In the genomic region with DNA sequence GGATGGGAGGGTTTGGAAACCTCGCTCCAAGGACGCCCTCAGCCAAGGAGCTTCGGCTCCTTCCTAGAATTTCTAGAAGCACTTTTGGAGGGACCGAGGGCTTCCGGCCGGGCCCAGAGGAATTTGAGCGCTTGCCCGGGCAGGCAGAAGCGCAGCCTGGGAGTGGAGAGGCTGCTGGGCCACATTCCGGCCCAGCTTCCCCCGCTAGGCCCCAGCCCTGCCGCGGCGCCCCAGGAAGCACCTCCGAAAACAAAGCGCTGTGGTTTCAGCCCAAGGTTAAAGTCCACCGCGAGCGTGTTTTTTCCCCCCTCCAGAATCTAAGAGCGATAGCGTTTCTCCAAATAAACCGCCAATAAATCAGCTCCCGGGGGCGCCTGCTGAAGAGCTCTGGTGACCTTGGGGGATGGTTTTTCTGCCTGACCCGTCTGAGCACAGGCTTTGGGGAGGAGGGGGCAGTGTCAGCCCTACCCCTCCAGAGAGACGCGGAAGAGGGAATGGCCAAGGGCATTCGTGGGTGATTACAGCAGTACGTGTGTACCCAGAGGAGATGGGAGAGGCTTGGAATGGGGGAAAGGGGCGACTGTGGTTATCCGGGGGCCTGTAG, we compare ENCODE assay signal across 8 cellular contexts. TPM values are rescaled to one million over a fixed set of nuclear protein-coding genes. Genes with fewer than 3 reads are reported as not detected.
A peak's percentile ranks its signal among the peaks of the same experiment; 100 is the strongest.
DNase-seq lines count a peak whose midpoint lies in the region; ATAC-seq and TF ChIP-seq lines count a peak whose summit lies in the region.

No MANE protein-coding gene starts in this region.

- CTCF ChIA-PET in HEK293T (lab: Yijun Ruan, JAX): interaction anchor here (0.6 to 0.7 kb wide), 2 partner anchors 18 to 138 kb away, joined by 3 to 4 read pairs; no protein-coding TSS in a partner anchor

- WGBS in right lobe of liver (ENCODE audit: insufficient coverage, low coverage, low lambda C conversion rate, missing lambda C conversion rate): 3% methylated on average over 18 of the region's 31 CpGs
- WGBS in thyroid gland, 2 donors: 12 to 18% methylated on average over 14 to 27 of the region's 31 CpGs

- TF ChIP-seq CTCF in Loucy (conservative IDR thresholded peaks at IDR 0.05; ENCODE audit: low read length): no peak
- no peak for TF ChIP-seq CTCF in choroid plexus epithelial cell (conservative IDR thresholded peaks at IDR 0.05; ENCODE audit: low read depth, low read length)
- no peak for TF ChIP-seq CTCF in right lobe of liver (IDR thresholded peaks at IDR 0.05)
- no peak for TF ChIP-seq CTCF in thyroid gland (IDR thresholded peaks at IDR 0.05)

- H3F3A ChIP-seq in Loucy (ENCODE audit: low read depth): no peaks in the 10 kb centered on the region

- H3K27ac ChIP-seq in right lobe of liver (peak overlapping the region; percentile 98 to 99 (median 98)), thyroid gland (peak overlapping the region; percentile 96 to 100 (median 100))

- H3K4me1 ChIP-seq in Loucy (ENCODE audit: insufficient read depth, low read length, poor library complexity, severe bottlenecking): peaks cover 27% of the 10 kb centered on the region
- H3K4me1 ChIP-seq in right lobe of liver: peaks cover 0 to 9% (median 2%) of the 10 kb centered on the region in 4 donors
- peaks cover 17 to 25% of the 10 kb centered on the region in 2 donors for H3K4me1 ChIP-seq in thyroid gland

- H3K4me3 ChIP-seq in GM08714 (ENCODE audit: low read length) (peak overlapping the region; percentile 22), Loucy (ENCODE audit: low read length, poor library complexity, severe bottlenecking) (peak overlapping the region; percentile 79), choroid plexus epithelial cell (ENCODE audit: low read depth, low read length) (peak overlapping the region; percentile 88), right lobe of liver (peak overlapping the region; percentile 67 to 92 (median 91)), thyroid gland (replicated peaks in 1 of 3) (peak overlapping the region in 1 of 3 donors; percentile 92)

- POLR2A ChIA-PET in HEK293T (lab: Yijun Ruan, JAX): interaction anchor here (0.8 to 1.2 kb wide), 5 partner anchors 19 to 55 kb away, joined by 3 to 4 read pairs (median 3); no protein-coding TSS in a partner anchor

- DNase-seq in choroid plexus epithelial cell (ENCODE audit: low read depth) (peak; percentile 80), right lobe of liver (peak; percentile 55 to 72 (median 70)), thyroid gland (peak; percentile 67 to 70), HEK293T (ENCODE audit: extremely low spot score) (no peak)

- H2AFZ ChIP-seq in Loucy (ENCODE audit: low read length): 0 out of 2 replicates have a peak overlapping the region, but pooled peaks have one; percentile 11

- H4K20me1 ChIP-seq in Loucy (ENCODE audit: insufficient read depth, low read length, poor library complexity, severe bottlenecking): peaks cover 13% of the 10 kb centered on the region

- H3K9ac ChIP-seq in Loucy (ENCODE audit: low read depth, low read length, poor library complexity, severe bottlenecking): peak overlapping the region; percentile 95

- peak overlapping the region; percentile 89 for H3K4me2 ChIP-seq in Loucy (ENCODE audit: low read depth, low read length, poor library complexity, severe bottlenecking)

- no peaks in the 10 kb centered on the region for H3K36me3 ChIP-seq in Loucy (ENCODE audit: insufficient read depth, low read length)
- H3K36me3 ChIP-seq in right lobe of liver: no peaks in the 10 kb centered on the region
- no peaks in the 10 kb centered on the region for H3K36me3 ChIP-seq in thyroid gland

- ATAC-seq in right lobe of liver: peak; percentile 0 to 10 (median 0)
- ATAC-seq in HG02884 (IDR thresholded peaks at IDR 0.05; ENCODE audit: unreplicated experiment): no peak
- no peak for ATAC-seq in GM21515 (IDR thresholded peaks at IDR 0.05; ENCODE audit: unreplicated experiment)

- H3K27me3 ChIP-seq in Loucy (ENCODE audit: insufficient read depth, low read length, poor library complexity, severe bottlenecking): no peaks in the 10 kb centered on the region
- no peaks in the 10 kb centered on the region for H3K27me3 ChIP-seq in right lobe of liver
- H3K27me3 ChIP-seq in thyroid gland: no peaks in the 10 kb centered on the region

- H3K79me2 ChIP-seq in Loucy (ENCODE audit: insufficient read depth, low read length): peaks cover 87% of the 10 kb centered on the region

- intact Hi-C loops in right lobe of liver (cut with DNase I) (no loop called here), thyroid gland (cut with DNase I) (no loop called here)

- H3K9me3 ChIP-seq in Loucy (ENCODE audit: insufficient read depth, low read depth, low read length): no peaks in the 10 kb centered on the region
- H3K9me3 ChIP-seq in right lobe of liver: no peaks in the 10 kb centered on the region
- no peaks in the 10 kb centered on the region for H3K9me3 ChIP-seq in thyroid gland

- H3K9me2 ChIP-seq in Loucy (replicated peaks; ENCODE audit: low read depth, low read length): no peaks in the 10 kb centered on the region

- no peak for TF ChIP-seq POLR2A in right lobe of liver (IDR thresholded peaks at IDR 0.05)
- TF ChIP-seq POLR2A in thyroid gland (IDR thresholded peaks at IDR 0.05): no peak

TF ChIP-seq in HEK293T, 16 proteins besides CTCF, POLR2A, EP300 and RAD21:
- no peak for TF ChIP-seq FOXM1 (IDR thresholded peaks at IDR 0.05; ENCODE audit: borderline replicate concordance)
- no peak; the same call in 1 of the 2 replicates for TF ChIP-seq L3MBTL2 (conservative IDR thresholded peaks at IDR 0.05)
- TF ChIP-seq SUZ12 (IDR thresholded peaks at IDR 0.05): no peak
- TF ChIP-seq LEF1 (IDR thresholded peaks at IDR 0.05; ENCODE audit: borderline replicate concordance): no peak
- TF ChIP-seq, protein P1, sequence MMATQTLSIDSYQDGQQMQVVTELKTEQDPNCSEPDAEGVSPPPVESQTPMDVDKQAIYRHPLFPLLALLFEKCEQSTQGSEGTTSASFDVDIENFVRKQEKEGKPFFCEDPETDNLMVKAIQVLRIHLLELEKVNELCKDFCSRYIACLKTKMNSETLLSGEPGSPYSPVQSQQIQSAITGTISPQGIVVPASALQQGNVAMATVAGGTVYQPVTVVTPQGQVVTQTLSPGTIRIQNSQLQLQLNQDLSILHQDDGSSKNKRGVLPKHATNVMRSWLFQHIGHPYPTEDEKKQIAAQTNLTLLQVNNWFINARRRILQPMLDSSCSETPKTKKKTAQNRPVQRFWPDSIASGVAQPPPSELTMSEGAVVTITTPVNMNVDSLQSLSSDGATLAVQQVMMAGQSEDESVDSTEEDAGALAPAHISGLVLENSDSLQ (IDR thresholded peaks at IDR 0.05): no peak
- no peak for TF ChIP-seq NFRKB (IDR thresholded peaks at IDR 0.05)
- no peak for TF ChIP-seq ARNT (IDR thresholded peaks at IDR 0.05)
- TF ChIP-seq ELF4 (IDR thresholded peaks at IDR 0.05): no peak
- no peak for TF ChIP-seq HDGF (IDR thresholded peaks at IDR 0.05; ENCODE audit: borderline replicate concordance)
- TF ChIP-seq SP1 (IDR thresholded peaks at IDR 0.05): no peak
- no peak for TF ChIP-seq ZNF384 (IDR thresholded peaks at IDR 0.05)
- no peak for TF ChIP-seq CTBP1 (IDR thresholded peaks at IDR 0.05; ENCODE audit: borderline replicate concordance)
- TF ChIP-seq TARDBP (IDR thresholded peaks at IDR 0.05): no peak
- no peak for TF ChIP-seq FOXA1 (IDR thresholded peaks at IDR 0.05)
- no peak for TF ChIP-seq FOXK2 (IDR thresholded peaks at IDR 0.05)

RNA-seq across cellular contexts. Expression of a gene that starts 5.7 kb away (rescaled TPM):
- total RNA-seq in right lobe of liver (10 to 100 TPM; 27.0 to 36.9 (median 30.5) TPM), thyroid gland (100 to 1,000 TPM in 2 of 4 donors, 10 to 100 TPM in 2; 47.0 to 173 (median 94.8) TPM)

Comparison
In these comparisons a context has a peak if more than half of its experiments do, and no peak if none do; other contexts are left out.
1. ATAC-seq: peak in right lobe of liver (4 of 4); none in HG02884 (single experiment) and GM21515 (single experiment).